In the genomic region with DNA sequence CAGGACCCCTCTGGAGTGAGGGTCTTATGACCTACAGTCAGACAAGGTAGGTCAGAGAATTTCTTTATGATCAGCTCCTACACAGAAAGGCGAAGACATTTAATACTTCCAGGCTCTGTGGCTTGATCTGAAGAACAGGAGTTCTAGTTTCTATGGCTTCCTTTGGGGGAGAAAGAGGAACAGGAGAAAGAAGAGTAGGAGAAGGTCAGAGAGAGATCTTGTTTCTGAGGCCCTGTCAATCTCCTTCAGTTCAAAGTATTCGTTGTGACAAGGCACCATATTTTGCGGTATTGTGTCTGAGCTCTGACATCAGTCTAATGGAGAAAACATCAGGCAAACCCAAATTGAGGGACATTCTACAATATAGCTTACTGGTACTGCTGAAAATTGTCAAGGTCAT, we compare ENCODE assay signal across 22 cellular contexts. TPM values are rescaled to one million over a fixed set of nuclear protein-coding genes. Genes with fewer than 3 reads are reported as not detected.
A peak's percentile ranks its signal among the peaks of the same experiment; 100 is the strongest.
DNase-seq lines count a peak whose midpoint lies in the region; ATAC-seq, FAIRE-seq and TF ChIP-seq lines count a peak whose summit lies in the region.
"Had no signal": no experiment of that assay in that cellular context is flagged by ENCODE, and none has a peak within 500 bp of the region (broad histone marks: within the 10 kb centered on the region; RNA-seq: fewer than 3 reads in every experiment).

No MANE protein-coding gene starts in this region.

- H3K27ac Mint-ChIP-seq in activated naive CD4-positive, alpha-beta T cell treated with anti-CD3 and anti-CD28 coated beads, Interleukin-2, amount 50 U/mL, for 24 hours = no peak overlapping the region
- no peak overlapping the region for H3K27ac Mint-ChIP-seq in activated naive CD4-positive, alpha-beta T cell treated with anti-CD3 and anti-CD28 coated beads for 36 hours
- peak overlapping the region; percentile 4 to 25 (median 25) for H3K27ac Mint-ChIP-seq in nephron
- no peak overlapping the region for H3K27ac Mint-ChIP-seq in effector memory CD8-positive, alpha-beta T cell

- H3K27me3 Mint-ChIP-seq in activated naive CD4-positive, alpha-beta T cell treated with anti-CD3 and anti-CD28 coated beads, Interleukin-2, amount 50 U/mL, for 24 hours = no peaks in the 10 kb centered on the region
- no peaks in the 10 kb centered on the region for H3K27me3 Mint-ChIP-seq in activated naive CD4-positive, alpha-beta T cell treated with anti-CD3 and anti-CD28 coated beads for 36 hours (ENCODE audit: low read depth)
- H3K27me3 Mint-ChIP-seq in nephron (ENCODE audit: low read depth) = no peaks in the 10 kb centered on the region
- H3K27me3 Mint-ChIP-seq in effector memory CD8-positive, alpha-beta T cell = no peaks in the 10 kb centered on the region
- H3K27me3 Mint-ChIP-seq: CD4-positive, alpha-beta memory T cell had no signal

- peak overlapping the region; percentile 89 for H3K27ac ChIP-seq in VCaP
- no peak overlapping the region for H3K27ac ChIP-seq in adrenal gland
- H3K27ac ChIP-seq: BLaER1, GM23248, PC-9 had no signal

- 80 to 89% (median 85%) methylated on average over 3 of the region's 3 CpGs for WGBS in adrenal gland, 4 donors

- intact Hi-C loops in activated naive CD4-positive, alpha-beta T cell treated with anti-CD3 and anti-CD28 coated beads for 36 hours (cut with micrococcal nuclease) = no loop called here
- intact Hi-C loops in adrenal gland (cut with DNase I) = no loop called here

- peak overlapping the region; percentile 47 for H3K4me3 Mint-ChIP-seq in activated naive CD4-positive, alpha-beta T cell treated with anti-CD3 and anti-CD28 coated beads, Interleukin-2, amount 50 U/mL, for 24 hours
- H3K4me3 Mint-ChIP-seq in activated naive CD4-positive, alpha-beta T cell treated with anti-CD3 and anti-CD28 coated beads for 36 hours = no peak overlapping the region
- H3K4me3 Mint-ChIP-seq in nephron = no peak overlapping the region
- H3K4me3 Mint-ChIP-seq in effector memory CD8-positive, alpha-beta T cell = no peak overlapping the region
- H3K4me3 Mint-ChIP-seq: CD4-positive, alpha-beta memory T cell had no signal

- no peaks in the 10 kb centered on the region for H3K9me3 ChIP-seq in adrenal gland (replicated peaks in 1 of 3)

- H3K36me3 Mint-ChIP-seq in activated naive CD4-positive, alpha-beta T cell treated with anti-CD3 and anti-CD28 coated beads, Interleukin-2, amount 50 U/mL, for 24 hours = peaks cover 2% of the 10 kb centered on the region
- peaks cover 1% of the 10 kb centered on the region for H3K36me3 Mint-ChIP-seq in activated naive CD4-positive, alpha-beta T cell treated with anti-CD3 and anti-CD28 coated beads for 36 hours (ENCODE audit: low read depth)
- no peaks in the 10 kb centered on the region for H3K36me3 Mint-ChIP-seq in nephron (ENCODE audit: low read depth)
- H3K36me3 Mint-ChIP-seq in effector memory CD8-positive, alpha-beta T cell (ENCODE audit: insufficient read depth) = no peaks in the 10 kb centered on the region
- H3K36me3 Mint-ChIP-seq: CD4-positive, alpha-beta memory T cell had no signal

- peak; percentile 67 for FAIRE-seq in GM12892 (lab: Jason Lieb, UNC)

- no peaks in the 10 kb centered on the region for H3K27me3 ChIP-seq in adrenal gland
- H3K27me3 ChIP-seq: BLaER1 had no signal

- no peak overlapping the region for H3K4me3 ChIP-seq in adrenal gland
- H3K4me3 ChIP-seq: BLaER1, GM23248, HAP-1, PC-9 had no signal

- peaks cover 57% of the 10 kb centered on the region for H3K4me1 Mint-ChIP-seq in activated naive CD4-positive, alpha-beta T cell treated with anti-CD3 and anti-CD28 coated beads, Interleukin-2, amount 50 U/mL, for 24 hours
- peaks cover 66% of the 10 kb centered on the region for H3K4me1 Mint-ChIP-seq in activated naive CD4-positive, alpha-beta T cell treated with anti-CD3 and anti-CD28 coated beads for 36 hours (ENCODE audit: low read depth)
- H3K4me1 Mint-ChIP-seq in nephron = peaks cover 24% of the 10 kb centered on the region
- H3K4me1 Mint-ChIP-seq in effector memory CD8-positive, alpha-beta T cell (ENCODE audit: low read depth in 2 of 2) = peaks cover 6 to 15% of the 10 kb centered on the region in 2 donors

- ATAC-seq in effector memory CD8-positive, alpha-beta T cell (replicated peaks) = no peak

- no peak for TF ChIP-seq POLR2A in GM12892 (IDR thresholded peaks at IDR 0.05; ENCODE audit: low read depth, low read length)
- no peak for TF ChIP-seq POLR2A in adrenal gland (IDR thresholded peaks at IDR 0.05)

- no peak for DNase-seq in activated naive CD4-positive, alpha-beta T cell treated with anti-CD3 and anti-CD28 coated beads for 36 hours
- DNase-seq in GM12892 (ENCODE audit: insufficient read length) = no peak
- DNase-seq in effector memory CD8-positive, alpha-beta T cell = no peak
- no peak for DNase-seq in adrenal gland
- no peak for DNase-seq in HK-2 (ENCODE audit: unreplicated experiment)
- DNase-seq: CD4-positive, alpha-beta memory T cell; GF-D8; GM23248; MM.1S; NCI-H1694 treated with DMSO at 0.1 percent for 48 hours; NCI-H2107; NCI-H510A; NCI-H748 treated with DMSO at 0.1 percent for 48 hours; PC-9 had no signal

- peaks cover 4% of the 10 kb centered on the region for H3K9me3 Mint-ChIP-seq in activated naive CD4-positive, alpha-beta T cell treated with anti-CD3 and anti-CD28 coated beads, Interleukin-2, amount 50 U/mL, for 24 hours
- H3K9me3 Mint-ChIP-seq in activated naive CD4-positive, alpha-beta T cell treated with anti-CD3 and anti-CD28 coated beads for 36 hours = no peaks in the 10 kb centered on the region
- peaks cover 13% of the 10 kb centered on the region for H3K9me3 Mint-ChIP-seq in nephron
- H3K9me3 Mint-ChIP-seq in effector memory CD8-positive, alpha-beta T cell = no peaks in the 10 kb centered on the region

- TF ChIP-seq CTCF in VCaP (conservative IDR thresholded peaks at IDR 0.05) (no peak), nephron (IDR thresholded peaks at IDR 0.05; ENCODE audit: unreplicated experiment in 3 of 3) (no peak), adrenal gland (IDR thresholded peaks at IDR 0.05) (no peak)

- H3K36me3 ChIP-seq in adrenal gland (replicated peaks in 1 of 2) = no peaks in the 10 kb centered on the region
- H3K36me3 ChIP-seq: BLaER1, HAP-1 had no signal

- CTCF ChIA-PET in activated naive CD4-positive, alpha-beta T cell treated with anti-CD3 and anti-CD28 coated beads for 36 hours (lab: Charles Lee) = interaction anchor here (0.6 kb wide), 1 partner anchor 35 kb away, joined by 3 read pairs; no protein-coding TSS in a partner anchor

- peaks cover 0 to 15% of the 10 kb centered on the region in 2 donors for H3K4me1 ChIP-seq in adrenal gland (replicated peaks in 1 of 2)

RNA-seq across cellular contexts. Expression of a gene that starts 16.7 kb away (rescaled TPM):
- 1,000 to 10,000 TPM; 5,535 to 5,691 TPM for total RNA-seq in activated naive CD4-positive, alpha-beta T cell treated with anti-CD3 and anti-CD28 coated beads for 36 hours
- polyA plus RNA-seq in GM12892 (2012; ENCODE audit: missing spikeins) = 23,212 TPM
- total RNA-seq in adrenal gland = 1,000 to 10,000 TPM; 3,090 to 9,144 (median 3,958) TPM
- polyA plus RNA-seq in adrenal gland = 1,000 to 10,000 TPM; 2,395 to 6,385 (median 6,130) TPM
- total RNA-seq: SK-MEL-5 had no signal

RNA-seq across cellular contexts. Expression of a gene that starts 52.8 kb away (rescaled TPM):
- not detected for total RNA-seq in activated naive CD4-positive, alpha-beta T cell treated with anti-CD3 and anti-CD28 coated beads for 36 hours
- polyA plus RNA-seq in GM12892 (2012; ENCODE audit: missing spikeins) = 0.17 TPM
- total RNA-seq in adrenal gland = under 1 TPM in 1 of 8 donors, not detected in 7; 0.14 TPM
- under 1 TPM in 1 of 3 donors, not detected in 2; 0.03 TPM for polyA plus RNA-seq in adrenal gland
- total RNA-seq: A673; CD4-positive, alpha-beta memory T cell; GM23248; LHCN-M2; PC-9; SK-MEL-5 had no signal
- polyA plus RNA-seq: GM23248 had no signal

Comparison
In these comparisons a context has a peak if more than half of its experiments do, and no peak if none do; other contexts are left out.
1. H3K27ac Mint-ChIP-seq: peak in nephron (3 of 3); none in activated naive CD4-positive, alpha-beta T cell treated with anti-CD3 and anti-CD28 coated beads, Interleukin-2, amount 50 U/mL, for 24 hours (single experiment), activated naive CD4-positive, alpha-beta T cell treated with anti-CD3 and anti-CD28 coated beads for 36 hours (single experiment) and effector memory CD8-positive, alpha-beta T cell (0 of 2).